In genomic region chr2:68295523-68295922, GRCh38 we compare ENCODE assay signal across 12 cellular contexts.
A peak's percentile ranks its signal among the peaks of the same experiment; 100 is the strongest.
DNase-seq lines count a peak whose midpoint lies in the region; ATAC-seq and TF ChIP-seq lines count a peak whose summit lies in the region.
"Had no signal": no experiment of that assay in that cellular context is flagged by ENCODE, and none has a peak within 500 bp of the region (broad histone marks: within the 10 kb centered on the region; RNA-seq: fewer than 3 reads in every experiment).

No MANE protein-coding gene starts in this region.

- no peaks in the 10 kb centered on the region for H3K79me2 ChIP-seq in MM.1S (ENCODE audit: low read length)

- DNase-seq in MM.1S (peak; percentile 21), AG20443 (ENCODE audit: low spot score) (no peak), HCEC 1CT (no peak), amygdala (lab: John Stamatoyannopoulos, UW) (no peak)
- DNase-seq: activated naive CD4-positive, alpha-beta T cell treated with anti-CD3 and anti-CD28 coated beads for 36 hours; cerebellar nuclear complex; DMS153; NCI-H446 had no signal

- H3K9me3 ChIP-seq in MM.1S (replicated peaks; ENCODE audit: insufficient read depth, low read length): no peaks in the 10 kb centered on the region

- no peaks in the 10 kb centered on the region for H4K20me1 ChIP-seq in MM.1S (ENCODE audit: insufficient read depth, low read length)

- no peak overlapping the region for H3K27ac ChIP-seq in MM.1S (ENCODE audit: low read length)
- H3K27ac ChIP-seq: skin epidermis had no signal

- no peak overlapping the region for H3K27ac Mint-ChIP-seq in stimulated activated memory B cell treated with anti-CD40 and anti-IgM and Interleukin-4, amounts not matched to agents 10 μg/mL and 1 μg/mL and 100 μg/mL, for 72 hours
- H3K27ac Mint-ChIP-seq: activated naive CD4-positive, alpha-beta T cell treated with anti-CD3 and anti-CD28 coated beads for 36 hours had no signal

- TF ChIP-seq CTCF in MM.1S (IDR thresholded peaks at IDR 0.05; ENCODE audit: low read length): no peak

- no peak overlapping the region for H3K4me3 Mint-ChIP-seq in stimulated activated memory B cell treated with anti-CD40 and anti-IgM and Interleukin-4, amounts not matched to agents 10 μg/mL and 1 μg/mL and 100 μg/mL, for 72 hours
- H3K4me3 Mint-ChIP-seq: activated naive CD4-positive, alpha-beta T cell treated with anti-CD3 and anti-CD28 coated beads for 36 hours had no signal

- no peak overlapping the region for H3K4me3 ChIP-seq in MM.1S (ENCODE audit: low read length)
- H3K4me3 ChIP-seq: skin epidermis had no signal

- no peaks in the 10 kb centered on the region for H3K36me3 ChIP-seq in MM.1S (replicated peaks; ENCODE audit: insufficient read depth, low read length)

- H3K4me2 ChIP-seq in MM.1S (ENCODE audit: low read depth, low read length): no peak overlapping the region

- no peak overlapping the region for H3K9ac ChIP-seq in MM.1S (ENCODE audit: low read length)

- H3K27me3 Mint-ChIP-seq in stimulated activated memory B cell treated with anti-CD40 and anti-IgM and Interleukin-4, amounts not matched to agents 10 μg/mL and 1 μg/mL and 100 μg/mL, for 72 hours: no peaks in the 10 kb centered on the region

- no peaks in the 10 kb centered on the region for H3K9me3 Mint-ChIP-seq in stimulated activated memory B cell treated with anti-CD40 and anti-IgM and Interleukin-4, amounts not matched to agents 10 μg/mL and 1 μg/mL and 100 μg/mL, for 72 hours
- H3K9me3 Mint-ChIP-seq: activated naive CD4-positive, alpha-beta T cell treated with anti-CD3 and anti-CD28 coated beads for 36 hours had no signal

- no peaks in the 10 kb centered on the region for H3K9me2 ChIP-seq in MM.1S (replicated peaks; ENCODE audit: insufficient read depth, low read length)

- H2AFZ ChIP-seq in MM.1S (ENCODE audit: low read length): no peak overlapping the region

- peaks cover 9% of the 10 kb centered on the region; the same call in 1 of the 2 replicates for H3F3A ChIP-seq in MM.1S (ENCODE audit: insufficient read depth, low read length)

- no peaks in the 10 kb centered on the region for H3K27me3 ChIP-seq in MM.1S (replicated peaks; ENCODE audit: insufficient read depth, low read length)

- H3K4me1 Mint-ChIP-seq in stimulated activated memory B cell treated with anti-CD40 and anti-IgM and Interleukin-4, amounts not matched to agents 10 μg/mL and 1 μg/mL and 100 μg/mL, for 72 hours: peaks cover 13% of the 10 kb centered on the region

- H3K4me1 ChIP-seq in MM.1S (ENCODE audit: low read length): peaks cover 22% of the 10 kb centered on the region

- no peaks in the 10 kb centered on the region for H3K36me3 Mint-ChIP-seq in stimulated activated memory B cell treated with anti-CD40 and anti-IgM and Interleukin-4, amounts not matched to agents 10 μg/mL and 1 μg/mL and 100 μg/mL, for 72 hours

- peak; percentile 78 for ATAC-seq in GM18909 (IDR thresholded peaks at IDR 0.05; ENCODE audit: poor library complexity, unreplicated experiment)
- ATAC-seq in GM21825 (IDR thresholded peaks at IDR 0.05; ENCODE audit: unreplicated experiment): peak; percentile 88
- peak; percentile 67 for ATAC-seq in stimulated activated memory B cell treated with anti-CD40 and anti-IgM and Interleukin-4, amounts not matched to agents 10 μg/mL and 1 μg/mL and 100 μg/mL, for 72 hours
